Comparison of ENCODE assay signal across 26 cellular contexts in the genomic region with DNA sequence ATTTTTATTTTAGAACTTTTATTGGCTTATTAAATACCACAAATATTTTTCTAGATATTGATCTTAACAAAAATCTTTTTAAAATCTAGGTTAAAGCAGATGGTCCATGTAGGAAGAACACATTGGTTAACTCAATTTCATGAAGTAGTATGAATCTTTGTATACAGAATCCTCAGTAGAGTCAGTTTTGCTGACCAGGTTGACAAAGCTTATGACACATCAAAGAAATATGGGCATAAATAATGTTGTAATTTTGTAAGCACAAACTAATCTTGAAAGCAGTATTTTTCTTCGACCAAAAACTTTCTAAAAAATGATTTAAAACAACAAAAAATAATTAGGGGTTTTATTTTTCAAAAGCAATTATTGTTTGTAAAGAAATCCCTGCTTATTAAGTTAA.
"Had no signal": no experiment of that assay in that cellular context is flagged by ENCODE, and none has a peak within 500 bp of the region (broad histone marks: within the 10 kb centered on the region; RNA-seq: fewer than 3 reads in every experiment).

No MANE protein-coding gene starts in this region.

- H3K27me3 ChIP-seq: adrenal gland, ascending aorta, breast epithelium, esophagus squamous epithelium, gastroesophageal sphincter had no signal

- H3K36me3 ChIP-seq: adrenal gland, ascending aorta, breast epithelium, esophagus squamous epithelium, gastroesophageal sphincter, WERI-Rb-1 had no signal

- DNase-seq: activated B cell treated with CpG ODN at 0.5 μM for 24 hours; activated CD4-positive, alpha-beta T cell treated with anti-CD3 and anti-CD28 coated beads for 48 hours; activated CD4-positive, alpha-beta T cell treated with anti-CD3 and anti-CD28 coated beads, Interleukin-2, amount 50 U/mL, for 1 hour; activated CD4-positive, alpha-beta T cell treated with anti-CD3 and anti-CD28 coated beads, Interleukin-2, amount 50 U/mL, for 48 hours; activated CD8-positive, alpha-beta memory T cell treated with anti-CD3 and anti-CD28 coated beads for 24 hours; activated CD8-positive, alpha-beta T cell treated with anti-CD3 and anti-CD28 coated beads for 36 hours; activated effector memory CD4-positive, alpha-beta T cell treated with Interleukin-2 at 50 U/mL for 16 hours; activated gamma-delta T cell treated with Interleukin-2 at 50 U/mL for 16 hours; activated naive CD4-positive, alpha-beta T cell treated with anti-CD3 and anti-CD28 coated beads, Interleukin-2, amount 50 U/mL, for 16 hours; activated naive CD4-positive, alpha-beta T cell treated with Interleukin-2 at 50 U/mL for 16 hours; activated T-cell treated with anti-CD3 and anti-CD28 coated beads, Interleukin-2, amount 50 U/mL, for 4 hours; adrenal gland; cortex of kidney; dermis blood vessel endothelial cell; effector CD4-positive, alpha-beta T cell; effector memory CD8-positive, alpha-beta T cell; esophagus squamous epithelium; foreskin melanocyte; head of caudate nucleus; hippocampal formation; T-helper 17 cell; T1000; WERI-Rb-1 had no signal

- H3K4me3 ChIP-seq: adrenal gland, ascending aorta, breast epithelium, esophagus squamous epithelium, gastroesophageal sphincter had no signal
